ENCODE assay signal across 8 cellular contexts in the genomic region with DNA sequence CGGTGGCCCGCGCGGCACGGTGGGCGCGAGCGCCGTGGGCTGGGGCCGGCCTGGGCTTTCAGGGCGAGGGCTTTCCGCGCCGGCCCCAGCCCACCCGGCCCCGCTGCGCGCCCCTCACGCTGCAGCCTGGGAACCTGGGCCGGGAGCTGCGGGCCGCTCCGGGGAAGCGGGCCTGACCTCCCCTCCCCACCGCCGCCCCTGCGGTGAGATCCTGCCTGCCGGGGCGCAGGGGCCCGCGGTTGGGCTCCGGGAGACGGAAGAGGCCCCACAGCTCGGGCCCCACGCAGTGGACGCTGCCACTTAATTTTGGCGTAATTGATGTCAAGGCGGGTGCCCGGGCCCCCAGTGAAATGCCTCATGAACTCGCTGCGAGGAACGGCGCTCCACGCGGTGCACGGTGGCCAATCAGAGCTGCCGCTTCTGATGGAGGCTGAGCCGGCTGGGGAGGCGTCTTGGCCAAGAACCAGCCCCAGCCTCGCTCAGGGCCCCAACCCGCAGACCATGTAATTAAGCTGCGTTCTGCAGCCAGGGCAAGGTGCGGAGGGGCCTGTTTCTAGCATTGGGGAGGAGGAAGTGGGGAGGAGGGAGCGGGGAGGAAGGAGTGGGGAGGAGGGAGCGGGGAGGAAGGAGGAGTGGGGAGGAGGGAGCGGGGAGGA.
A peak's percentile ranks its signal among the peaks of the same experiment; 100 is the strongest.
DNase-seq lines count a peak whose midpoint lies in the region; TF ChIP-seq lines count a peak whose summit lies in the region.

No MANE protein-coding gene starts in this region.

- no peaks in the 10 kb centered on the region for H3K36me3 Mint-ChIP-seq in activated naive CD4-positive, alpha-beta T cell treated with anti-CD3 and anti-CD28 coated beads, Interleukin-2, amount 50 U/mL, for 24 hours

- peak overlapping the region; percentile 45 for H3K4me3 ChIP-seq in GM06990 (replicated peaks; ENCODE audit: low read depth, low read length)
- peak overlapping the region; percentile 50; the same call in 1 of the 2 replicates for H3K4me3 ChIP-seq in iPS-18c (ENCODE audit: insufficient read depth, low read depth, low read length)

- H3K27me3 Mint-ChIP-seq in activated naive CD4-positive, alpha-beta T cell treated with anti-CD3 and anti-CD28 coated beads, Interleukin-2, amount 50 U/mL, for 24 hours, result no peaks in the 10 kb centered on the region

- DNase-seq in GM06990 (ENCODE audit: extremely low read depth, insufficient read length) (peak; percentile 57), RPMI8226 (peak; percentile 74), OCI-M1 (lab: John Stamatoyannopoulos, UW) (no peak), NCI-H748 treated with DMSO at 0.1 percent for 48 hours (lab: John Stamatoyannopoulos, UW) (no peak)
- DNase-seq in stimulated activated CD4-positive, alpha-beta T cell treated with anti-CD3 and anti-CD28 coated beads, Interleukin-12 subunit alpha, Interleukin-12 subunit beta, amount 100 ng/mL, for 24 hours (ENCODE audit: low read depth in 2 of 2), result peak; percentile 25 to 54
- DNase-seq in NK-92 treated with Interleukin-12 subunit alpha and Interleukin-12 subunit beta, amount 100 ng/mL, for 24 hours (lab: John Stamatoyannopoulos, UW), result no peak

- TF ChIP-seq CTCF in GM06990 (IDR thresholded peaks at IDR 0.05; ENCODE audit: insufficient read depth, low read length, poor library complexity, severe bottlenecking), result no peak

- peak overlapping the region; percentile 95 for H3K27ac Mint-ChIP-seq in activated naive CD4-positive, alpha-beta T cell treated with anti-CD3 and anti-CD28 coated beads, Interleukin-2, amount 50 U/mL, for 24 hours

- H3K9me3 Mint-ChIP-seq in activated naive CD4-positive, alpha-beta T cell treated with anti-CD3 and anti-CD28 coated beads, Interleukin-2, amount 50 U/mL, for 24 hours, result no peaks in the 10 kb centered on the region

- no peaks in the 10 kb centered on the region for H3K36me3 ChIP-seq in GM06990 (ENCODE audit: control insufficient read depth, insufficient read depth, low read length)

- peaks cover 4% of the 10 kb centered on the region for H3K9me3 ChIP-seq in iPS-18c (ENCODE audit: control insufficient read depth, insufficient read depth, low read length)

- H3K27me3 ChIP-seq in GM06990 (replicated peaks; ENCODE audit: control insufficient read depth, insufficient read depth, low read length), result no peaks in the 10 kb centered on the region; the same call in 1 of the 2 replicates

- H3K4me3 Mint-ChIP-seq in activated naive CD4-positive, alpha-beta T cell treated with anti-CD3 and anti-CD28 coated beads, Interleukin-2, amount 50 U/mL, for 24 hours, result peak overlapping the region; percentile 89

- H3K4me1 Mint-ChIP-seq in activated naive CD4-positive, alpha-beta T cell treated with anti-CD3 and anti-CD28 coated beads, Interleukin-2, amount 50 U/mL, for 24 hours, result peaks cover 4% of the 10 kb centered on the region

Comparison
In these comparisons a context has a peak if more than half of its experiments do, and no peak if none do; other contexts are left out.
1. DNase-seq: peak in GM06990 (single experiment), RPMI8226 (single experiment) and stimulated activated CD4-positive, alpha-beta T cell treated with anti-CD3 and anti-CD28 coated beads, Interleukin-12 subunit alpha, Interleukin-12 subunit beta, amount 100 ng/mL, for 24 hours (2 of 2); none in NK-92 treated with Interleukin-12 subunit alpha and Interleukin-12 subunit beta, amount 100 ng/mL, for 24 hours (single experiment), OCI-M1 (single experiment) and NCI-H748 treated with DMSO at 0.1 percent for 48 hours (single experiment).